ENCODE assay signal across 1 cellular context in genomic region chr11:109772846-109773400, GRCh38.
TF ChIP-seq lines count a peak whose summit lies in the region.

No MANE protein-coding gene starts in this region.

TF ChIP-seq in SK-N-SH treated with all-trans-retinoic acid at 6 μM for 48 hours, 23 proteins besides CTCF, POLR2A, EP300 and RAD21 (continued from another document):
- TF ChIP-seq TSHZ2 (CRISPR knock-in tag; IDR thresholded peaks at IDR 0.05) (no peak), ZFP30 (CRISPR knock-in tag; IDR thresholded peaks at IDR 0.05) (no peak), ZNF8 (CRISPR knock-in tag; IDR thresholded peaks at IDR 0.05) (no peak)
